In the genomic region with DNA sequence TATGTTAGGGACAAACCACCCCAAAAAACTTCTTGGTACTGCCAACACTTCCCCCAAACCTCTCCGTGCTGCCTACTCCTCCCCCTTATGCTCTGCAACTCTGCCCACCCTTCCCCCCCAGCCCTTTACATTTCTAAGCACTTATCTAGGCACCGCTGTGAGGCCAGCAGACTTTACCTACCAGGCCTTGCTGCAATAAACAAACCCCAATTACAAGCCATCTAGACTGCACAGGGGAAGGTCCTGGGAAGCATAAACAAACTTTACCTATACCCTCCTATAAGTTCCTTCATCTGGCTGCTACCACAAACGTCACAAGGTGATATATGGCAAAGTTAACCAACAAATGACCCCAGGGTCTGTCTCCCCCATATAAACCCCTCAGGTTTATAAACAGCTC, we compare ENCODE assay signal across 19 cellular contexts.
A peak's percentile ranks its signal among the peaks of the same experiment; 100 is the strongest.
DNase-seq lines count a peak whose midpoint lies in the region; ATAC-seq, FAIRE-seq and TF ChIP-seq lines count a peak whose summit lies in the region.
"Had no signal": no experiment of that assay in that cellular context is flagged by ENCODE, and none has a peak within 500 bp of the region (broad histone marks: within the 10 kb centered on the region; RNA-seq: fewer than 3 reads in every experiment).

No MANE protein-coding gene starts in this region.

- H3K4me1 Mint-ChIP-seq in stimulated activated effector memory CD8-positive, alpha-beta T cell treated with anti-CD3 and anti-CD28 coated beads, Interleukin-12 subunit alpha, Interleukin-12 subunit beta, amount 100 ng/mL, for 72 hours, result no peaks in the 10 kb centered on the region

- CTCF ChIA-PET in endothelial cell of umbilical vein (lab: Charles Lee), result interaction anchor here (1.0 kb wide), 1 partner anchor 451 kb away, joined by 3 read pairs; no protein-coding TSS in a partner anchor

- peak; percentile 26 for ATAC-seq in stimulated activated effector memory CD8-positive, alpha-beta T cell treated with anti-CD3 and anti-CD28 coated beads, Interleukin-12 subunit alpha, Interleukin-12 subunit beta, amount 100 ng/mL, for 72 hours
- ATAC-seq: CD8-positive, alpha-beta T cell had no signal

- TF ChIP-seq POLR2A in endothelial cell of umbilical vein (IDR thresholded peaks at IDR 0.05; ENCODE audit: low read depth, low read length), result no peak
- TF ChIP-seq POLR2A in vagina (IDR thresholded peaks at IDR 0.05), result no peak

- dilution Hi-C loops in endothelial cell of umbilical vein (cut with MboI; ENCODE audit: extremely low pct_ligation_motif_present, low sequenced_read_pairs), result no loop called here

- no peak overlapping the region for H2AFZ ChIP-seq in endothelial cell of umbilical vein (ENCODE audit: low read depth, low read length)
- H2AFZ ChIP-seq: PC-9 had no signal

- H3K4me2 ChIP-seq in endothelial cell of umbilical vein (ENCODE audit: insufficient read depth, low read length), result no peak overlapping the region
- H3K4me2 ChIP-seq: BLaER1, KMS-11, PC-9 had no signal

- intact Hi-C loops in endothelial cell of umbilical vein (cut with micrococcal nuclease), result no loop called here
- intact Hi-C loops in vagina (cut with DNase I), result no loop called here

- no peaks in the 10 kb centered on the region for H3K36me3 Mint-ChIP-seq in stimulated activated effector memory CD8-positive, alpha-beta T cell treated with anti-CD3 and anti-CD28 coated beads, Interleukin-12 subunit alpha, Interleukin-12 subunit beta, amount 100 ng/mL, for 72 hours
- H3K36me3 Mint-ChIP-seq: CD8-positive, alpha-beta T cell had no signal

- H3K27ac ChIP-seq in HUES48 (ENCODE audit: low read depth, low read length), result peak overlapping the region; percentile 99
- H3K27ac ChIP-seq in endothelial cell of umbilical vein (ENCODE audit: insufficient read depth, low read depth, low read length), result no peak overlapping the region
- H3K27ac ChIP-seq in iPS-20b (ENCODE audit: low read length), result peak overlapping the region; percentile 96
- no peak overlapping the region for H3K27ac ChIP-seq in vagina
- H3K27ac ChIP-seq: BLaER1, KMS-11, PC-9 had no signal

- no peaks in the 10 kb centered on the region for H3K79me2 ChIP-seq in endothelial cell of umbilical vein (ENCODE audit: control insufficient read depth, insufficient read depth, low read length)

- H3K27me3 ChIP-seq in HUES48 (ENCODE audit: control insufficient read depth, insufficient read depth, low read length) (no peaks in the 10 kb centered on the region), endothelial cell of umbilical vein (ENCODE audit: control insufficient read depth in 2 of 2, insufficient read depth in 2 of 2, low read length in 2 of 2) (no peaks in the 10 kb centered on the region), iPS-20b (ENCODE audit: insufficient read depth, low read length) (no peaks in the 10 kb centered on the region), vagina (no peaks in the 10 kb centered on the region)
- H3K27me3 ChIP-seq: BLaER1 had no signal

- no peaks in the 10 kb centered on the region for H3K9me1 ChIP-seq in endothelial cell of umbilical vein (replicated peaks; ENCODE audit: control insufficient read depth, extremely low read depth, insufficient read depth, low read length)

- BruUV-seq in endothelial cell of umbilical vein (replicated peaks; lab: Mats Ljungman, UMichigan), result no TSS peak

- H3K9me3 ChIP-seq in HUES48 (ENCODE audit: control insufficient read depth, insufficient read depth, low read length), result no peaks in the 10 kb centered on the region
- H3K9me3 ChIP-seq in endothelial cell of umbilical vein (replicated peaks; ENCODE audit: control insufficient read depth, insufficient read depth, low read length), result no peaks in the 10 kb centered on the region
- H3K9me3 ChIP-seq in iPS-20b (ENCODE audit: insufficient read depth, low read depth, low read length), result no peaks in the 10 kb centered on the region
- H3K9me3 ChIP-seq in vagina, result no peaks in the 10 kb centered on the region
- H3K9me3 ChIP-seq: BLaER1 had no signal

- H3K9ac ChIP-seq in HUES48 (ENCODE audit: low read depth, low read length), result peak overlapping the region; percentile 74
- H3K9ac ChIP-seq in endothelial cell of umbilical vein (replicated peaks; ENCODE audit: extremely low read depth, insufficient read depth, low read length), result no peak overlapping the region
- H3K9ac ChIP-seq in iPS-20b (ENCODE audit: low read depth, low read length), result peak overlapping the region; percentile 86
- H3K9ac ChIP-seq: BLaER1, KMS-11 had no signal

- no peaks in the 10 kb centered on the region for H4K20me1 ChIP-seq in endothelial cell of umbilical vein (replicated peaks; ENCODE audit: control insufficient read depth, extremely low read depth, insufficient read depth, low read length)
- H4K20me1 ChIP-seq: BLaER1 had no signal

- peaks cover 54% of the 10 kb centered on the region for H3K4me1 ChIP-seq in HUES48 (ENCODE audit: control insufficient read depth, insufficient read depth, low read length)
- no peaks in the 10 kb centered on the region for H3K4me1 ChIP-seq in endothelial cell of umbilical vein (ENCODE audit: control insufficient read depth, extremely low read depth, insufficient read depth, low read length)
- H3K4me1 ChIP-seq in iPS-20b (ENCODE audit: insufficient read depth, low read length), result peaks cover 38% of the 10 kb centered on the region; the same call in 1 of the 2 replicates
- no peaks in the 10 kb centered on the region for H3K4me1 ChIP-seq in vagina

- no peak overlapping the region for H3K4me3 Mint-ChIP-seq in stimulated activated effector memory CD8-positive, alpha-beta T cell treated with anti-CD3 and anti-CD28 coated beads, Interleukin-12 subunit alpha, Interleukin-12 subunit beta, amount 100 ng/mL, for 72 hours
- H3K4me3 Mint-ChIP-seq: CD8-positive, alpha-beta T cell had no signal

- H3K4me3 ChIP-seq in HUES48 (ENCODE audit: low read depth, low read length) (peak overlapping the region; percentile 88), endothelial cell of umbilical vein (replicated peaks in 1 of 3; ENCODE audit: insufficient read depth in 1 of 3, low read depth in 1 of 3, low read length in 3 of 3) (no peak overlapping the region), iPS-20b (ENCODE audit: low read length) (peak overlapping the region; percentile 79), vagina (no peak overlapping the region)
- H3K4me3 ChIP-seq: BLaER1, PC-9 had no signal

- DNase-seq in endothelial cell of umbilical vein (ENCODE audit: low read depth, low spot score) (no peak), vagina (ENCODE audit: extremely low spot score in 2 of 2) (no peak), C1 segment of cervical spinal cord (lab: John Stamatoyannopoulos, UW) (no peak), DMS53 (lab: John Stamatoyannopoulos, UW) (no peak)
- no peak for DNase-seq in stimulated activated effector memory CD8-positive, alpha-beta T cell treated with anti-CD3 and anti-CD28 coated beads, Interleukin-12 subunit alpha, Interleukin-12 subunit beta, amount 100 ng/mL, for 72 hours (ENCODE audit: low spot score in 2 of 2)
- DNase-seq: Calu3; CD8-positive, alpha-beta T cell; EL; HCEC 1CT; MV-4-11; NCI-H1694 treated with DMSO at 0.1 percent for 48 hours; NCI-H2107; NCI-H226; NCI-H524; PC-9 had no signal

- POLR2A ChIA-PET in endothelial cell of umbilical vein (lab: Charles Lee), result no interaction called here

- H3K36me3 ChIP-seq in HUES48 (ENCODE audit: control insufficient read depth, insufficient read depth, low read length) (peaks cover 19% of the 10 kb centered on the region), endothelial cell of umbilical vein (ENCODE audit: control insufficient read depth in 2 of 2, extremely low read depth in 1 of 2, insufficient read depth in 2 of 2, low read length in 2 of 2) (no peaks in the 10 kb centered on the region), iPS-20b (ENCODE audit: insufficient read depth, low read depth, low read length) (peaks cover 16% of the 10 kb centered on the region), vagina (no peaks in the 10 kb centered on the region)
- H3K36me3 ChIP-seq: BLaER1 had no signal

- FAIRE-seq in endothelial cell of umbilical vein (lab: Jason Lieb, UNC), result peak; percentile 28

- TF ChIP-seq CTCF in endothelial cell of umbilical vein (IDR thresholded peaks at IDR 0.05; ENCODE audit: extremely low read depth in 1 of 2, insufficient read depth in 1 of 2, low read depth in 1 of 2, low read length in 2 of 2) (no peak), vagina (IDR thresholded peaks at IDR 0.05) (no peak)

- H3K27ac Mint-ChIP-seq in stimulated activated effector memory CD8-positive, alpha-beta T cell treated with anti-CD3 and anti-CD28 coated beads, Interleukin-12 subunit alpha, Interleukin-12 subunit beta, amount 100 ng/mL, for 72 hours, result no peak overlapping the region
- H3K27ac Mint-ChIP-seq: CD8-positive, alpha-beta T cell had no signal

- H3K9me3 Mint-ChIP-seq in stimulated activated effector memory CD8-positive, alpha-beta T cell treated with anti-CD3 and anti-CD28 coated beads, Interleukin-12 subunit alpha, Interleukin-12 subunit beta, amount 100 ng/mL, for 72 hours, result peaks cover 15% of the 10 kb centered on the region
- H3K9me3 Mint-ChIP-seq: CD8-positive, alpha-beta T cell had no signal

TF ChIP-seq in endothelial cell of umbilical vein, 7 proteins besides CTCF, POLR2A, EP300 and RAD21:
- TF ChIP-seq MYC (IDR thresholded peaks at IDR 0.05; ENCODE audit: low read depth, low read length) (no peak), POLR2AphosphoS5 (IDR thresholded peaks at IDR 0.05; ENCODE audit: insufficient read depth, low read depth, low read length) (no peak)

Comparison
In these comparisons a context has a peak if more than half of its experiments do, and no peak if none do; other contexts are left out.
1. H3K27ac ChIP-seq: peak in HUES48 (single experiment) and iPS-20b (single experiment); none in endothelial cell of umbilical vein (single experiment) and vagina (single experiment).
2. H3K4me3 ChIP-seq: peak in HUES48 (single experiment) and iPS-20b (single experiment); none in endothelial cell of umbilical vein (0 of 3) and vagina (0 of 2).